In the genomic region with DNA sequence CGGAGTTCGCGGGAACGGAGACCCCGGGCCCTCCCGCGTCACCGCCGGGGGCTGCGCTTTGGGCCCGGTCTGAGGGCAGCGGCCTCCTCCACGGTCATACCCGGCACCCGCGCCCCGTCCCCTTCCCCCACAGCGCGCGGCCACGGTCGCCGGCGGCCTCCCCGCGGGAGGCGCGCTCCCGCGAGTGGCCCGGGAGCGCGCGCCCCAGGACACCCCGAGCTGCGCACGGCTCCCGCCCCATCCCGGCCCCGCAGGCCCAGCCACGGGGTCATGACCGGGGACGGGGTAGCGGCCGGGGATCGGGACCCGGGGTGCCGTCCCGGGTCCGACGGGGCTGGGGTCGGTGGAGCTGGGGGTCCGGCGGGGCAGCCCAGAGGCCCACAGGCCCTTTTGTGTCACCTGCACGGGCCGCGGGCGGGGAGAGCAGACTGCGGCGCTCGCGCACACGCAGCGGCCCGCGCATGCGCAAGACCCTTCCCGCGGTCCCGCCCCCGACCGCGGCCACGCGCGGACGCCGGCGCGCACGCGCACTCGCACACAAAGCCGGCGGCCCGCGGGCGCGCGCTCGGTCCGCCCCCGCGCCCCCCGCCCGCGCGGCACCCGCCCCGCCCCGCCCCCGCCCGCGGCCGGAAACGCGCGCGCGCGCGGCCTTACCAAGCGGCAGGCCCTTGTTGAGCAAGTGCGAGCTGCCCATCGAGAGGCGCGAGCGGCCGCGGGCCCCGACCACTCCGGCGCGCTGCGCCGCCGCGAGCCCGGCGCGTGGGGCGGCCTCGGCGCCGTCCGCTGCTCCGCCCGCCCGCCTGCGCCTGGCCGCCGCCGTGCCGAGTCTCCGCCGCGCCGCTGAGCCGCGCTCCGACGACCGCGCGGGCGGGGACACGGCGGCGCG, we compare ENCODE assay signal across 1 cellular context.
A peak's percentile ranks its signal among the peaks of the same experiment; 100 is the strongest.
TF ChIP-seq lines count a peak whose summit lies in the region.

Gene CTBP1 (minus strand): TSS at position 869 of the 886 bp plus-strand sequence. CDS start 7,799 bp downstream, outside the sequence.

TF ChIP-seq in K562, 482 proteins besides CTCF, POLR2A, EP300 and RAD21 (continued from another document and continues in another):
- TF ChIP-seq, protein P1, sequence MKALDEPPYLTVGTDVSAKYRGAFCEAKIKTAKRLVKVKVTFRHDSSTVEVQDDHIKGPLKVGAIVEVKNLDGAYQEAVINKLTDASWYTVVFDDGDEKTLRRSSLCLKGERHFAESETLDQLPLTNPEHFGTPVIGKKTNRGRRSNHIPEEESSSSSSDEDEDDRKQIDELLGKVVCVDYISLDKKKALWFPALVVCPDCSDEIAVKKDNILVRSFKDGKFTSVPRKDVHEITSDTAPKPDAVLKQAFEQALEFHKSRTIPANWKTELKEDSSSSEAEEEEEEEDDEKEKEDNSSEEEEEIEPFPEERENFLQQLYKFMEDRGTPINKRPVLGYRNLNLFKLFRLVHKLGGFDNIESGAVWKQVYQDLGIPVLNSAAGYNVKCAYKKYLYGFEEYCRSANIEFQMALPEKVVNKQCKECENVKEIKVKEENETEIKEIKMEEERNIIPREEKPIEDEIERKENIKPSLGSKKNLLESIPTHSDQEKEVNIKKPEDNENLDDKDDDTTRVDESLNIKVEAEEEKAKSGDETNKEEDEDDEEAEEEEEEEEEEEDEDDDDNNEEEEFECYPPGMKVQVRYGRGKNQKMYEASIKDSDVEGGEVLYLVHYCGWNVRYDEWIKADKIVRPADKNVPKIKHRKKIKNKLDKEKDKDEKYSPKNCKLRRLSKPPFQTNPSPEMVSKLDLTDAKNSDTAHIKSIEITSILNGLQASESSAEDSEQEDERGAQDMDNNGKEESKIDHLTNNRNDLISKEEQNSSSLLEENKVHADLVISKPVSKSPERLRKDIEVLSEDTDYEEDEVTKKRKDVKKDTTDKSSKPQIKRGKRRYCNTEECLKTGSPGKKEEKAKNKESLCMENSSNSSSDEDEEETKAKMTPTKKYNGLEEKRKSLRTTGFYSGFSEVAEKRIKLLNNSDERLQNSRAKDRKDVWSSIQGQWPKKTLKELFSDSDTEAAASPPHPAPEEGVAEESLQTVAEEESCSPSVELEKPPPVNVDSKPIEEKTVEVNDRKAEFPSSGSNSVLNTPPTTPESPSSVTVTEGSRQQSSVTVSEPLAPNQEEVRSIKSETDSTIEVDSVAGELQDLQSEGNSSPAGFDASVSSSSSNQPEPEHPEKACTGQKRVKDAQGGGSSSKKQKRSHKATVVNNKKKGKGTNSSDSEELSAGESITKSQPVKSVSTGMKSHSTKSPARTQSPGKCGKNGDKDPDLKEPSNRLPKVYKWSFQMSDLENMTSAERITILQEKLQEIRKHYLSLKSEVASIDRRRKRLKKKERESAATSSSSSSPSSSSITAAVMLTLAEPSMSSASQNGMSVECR (CRISPR knock-in tag; IDR thresholded peaks at IDR 0.05): no peak
- TF ChIP-seq ZNF766 (CRISPR knock-in tag; conservative IDR thresholded peaks at IDR 0.05) (peak; percentile 98), PML (IDR thresholded peaks at IDR 0.05; ENCODE audit: low read length) (peak; percentile 41; the same call in 1 of the 2 replicates), ZC3H8 (IDR thresholded peaks at IDR 0.05) (no peak), FOXM1 (IDR thresholded peaks at IDR 0.05; ENCODE audit: low read depth) (no peak), FOXM1 (CRISPR knock-in tag; IDR thresholded peaks at IDR 0.05; ENCODE audit: low read depth) (no peak), ZNF780A (CRISPR knock-in tag; IDR thresholded peaks at IDR 0.05) (no peak), ZNF75A (CRISPR knock-in tag; IDR thresholded peaks at IDR 0.05) (no peak), CREM (IDR thresholded peaks at IDR 0.05; ENCODE audit: low read depth) (peak; percentile 21; the same call in 1 of the 2 replicates), ARID3A (IDR thresholded peaks at IDR 0.05; ENCODE audit: borderline replicate concordance, low read depth, low read length) (no peak), CHCHD3 (CRISPR knock-in tag; IDR thresholded peaks at IDR 0.05) (no peak), ZBTB1 (CRISPR knock-in tag; IDR thresholded peaks at IDR 0.05; ENCODE audit: borderline replicate concordance, low read depth) (no peak), KDM2B (CRISPR knock-in tag; IDR thresholded peaks at IDR 0.05) (no peak), MTF1 (CRISPR knock-in tag; IDR thresholded peaks at IDR 0.05; ENCODE audit: borderline replicate concordance) (no peak; the same call in 1 of the 2 replicates), TAF1 (IDR thresholded peaks at IDR 0.05; ENCODE audit: control insufficient read depth, extremely low read depth, insufficient read depth, low read length, severe bottlenecking) (peak; percentile 9), LEF1 (IDR thresholded peaks at IDR 0.05) (no peak), AFF4 (CRISPR knock-in tag; IDR thresholded peaks at IDR 0.05) (no peak), RBM22 (IDR thresholded peaks at IDR 0.05; ENCODE audit: low read depth, low read length, poor library complexity, severe bottlenecking) (no peak), BCLAF1 (IDR thresholded peaks at IDR 0.05; ENCODE audit: borderline replicate concordance in 1 of 2, control insufficient read depth in 1 of 2, low read depth in 2 of 2, low read length in 1 of 2) (no peak), ZNF561 (CRISPR knock-in tag; conservative IDR thresholded peaks at IDR 0.05) (no peak), CBX5 (IDR thresholded peaks at IDR 0.05; ENCODE audit: borderline replicate concordance, low read depth) (no peak), LCOR (CRISPR knock-in tag; IDR thresholded peaks at IDR 0.05) (no peak)
- TF ChIP-seq, protein P2, sequence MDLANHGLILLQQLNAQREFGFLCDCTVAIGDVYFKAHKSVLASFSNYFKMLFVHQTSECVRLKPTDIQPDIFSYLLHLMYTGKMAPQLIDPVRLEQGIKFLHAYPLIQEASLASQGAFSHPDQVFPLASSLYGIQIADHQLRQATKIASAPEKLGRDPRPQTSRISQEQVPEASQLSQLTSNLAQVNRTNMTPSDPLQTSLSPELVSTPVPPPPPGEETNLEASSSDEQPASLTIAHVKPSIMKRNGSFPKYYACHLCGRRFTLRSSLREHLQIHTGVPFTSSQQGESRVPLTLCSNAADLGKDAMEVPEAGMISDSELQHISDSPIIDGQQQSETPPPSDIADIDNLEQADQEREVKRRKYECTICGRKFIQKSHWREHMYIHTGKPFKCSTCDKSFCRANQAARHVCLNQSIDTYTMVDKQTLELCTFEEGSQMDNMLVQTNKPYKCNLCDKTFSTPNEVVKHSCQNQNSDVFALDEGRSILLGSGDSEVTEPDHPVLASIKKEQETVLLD (IDR thresholded peaks at IDR 0.05): no peak
- TF ChIP-seq, protein P3, sequence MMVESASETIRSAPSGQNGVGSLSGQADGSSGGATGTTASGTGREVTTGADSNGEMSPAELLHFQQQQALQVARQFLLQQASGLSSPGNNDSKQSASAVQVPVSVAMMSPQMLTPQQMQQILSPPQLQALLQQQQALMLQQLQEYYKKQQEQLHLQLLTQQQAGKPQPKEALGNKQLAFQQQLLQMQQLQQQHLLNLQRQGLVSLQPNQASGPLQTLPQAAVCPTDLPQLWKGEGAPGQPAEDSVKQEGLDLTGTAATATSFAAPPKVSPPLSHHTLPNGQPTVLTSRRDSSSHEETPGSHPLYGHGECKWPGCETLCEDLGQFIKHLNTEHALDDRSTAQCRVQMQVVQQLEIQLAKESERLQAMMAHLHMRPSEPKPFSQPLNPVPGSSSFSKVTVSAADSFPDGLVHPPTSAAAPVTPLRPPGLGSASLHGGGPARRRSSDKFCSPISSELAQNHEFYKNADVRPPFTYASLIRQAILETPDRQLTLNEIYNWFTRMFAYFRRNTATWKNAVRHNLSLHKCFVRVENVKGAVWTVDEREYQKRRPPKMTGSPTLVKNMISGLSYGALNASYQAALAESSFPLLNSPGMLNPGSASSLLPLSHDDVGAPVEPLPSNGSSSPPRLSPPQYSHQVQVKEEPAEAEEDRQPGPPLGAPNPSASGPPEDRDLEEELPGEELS (CRISPR knock-in tag; IDR thresholded peaks at IDR 0.05; ENCODE audit: borderline replicate concordance): no peak
- TF ChIP-seq, protein P4, sequence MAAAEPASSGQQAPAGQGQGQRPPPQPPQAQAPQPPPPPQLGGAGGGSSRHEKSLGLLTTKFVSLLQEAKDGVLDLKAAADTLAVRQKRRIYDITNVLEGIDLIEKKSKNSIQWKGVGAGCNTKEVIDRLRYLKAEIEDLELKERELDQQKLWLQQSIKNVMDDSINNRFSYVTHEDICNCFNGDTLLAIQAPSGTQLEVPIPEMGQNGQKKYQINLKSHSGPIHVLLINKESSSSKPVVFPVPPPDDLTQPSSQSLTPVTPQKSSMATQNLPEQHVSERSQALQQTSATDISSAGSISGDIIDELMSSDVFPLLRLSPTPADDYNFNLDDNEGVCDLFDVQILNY (CRISPR knock-in tag; IDR thresholded peaks at IDR 0.05): no peak
